In genomic region chr17:42679492-42680330, GRCh38 we compare ENCODE assay signal across 1 cellular context.
TF ChIP-seq lines count a peak whose summit lies in the region.

No MANE protein-coding gene starts in this region.

TF ChIP-seq in K562, 482 proteins besides CTCF, POLR2A, EP300 and RAD21 (continued from another document and continues in another):
- TF ChIP-seq CGGBP1 (CRISPR knock-in tag; IDR thresholded peaks at IDR 0.05) (no peak), MAZ (CRISPR knock-in tag; conservative IDR thresholded peaks at IDR 0.05 in 1 of 2, IDR thresholded peaks at IDR 0.05 in 1 of 2) (peak; percentile 54 to 55; a peak in 2 of 4 replicates), HINFP (tag; conservative IDR thresholded peaks at IDR 0.05; ENCODE audit: low read depth) (no peak), PHF20 (IDR thresholded peaks at IDR 0.05; ENCODE audit: partially characterized antibody) (no peak), FOXO4 (CRISPR knock-in tag; IDR thresholded peaks at IDR 0.05) (no peak), ARID2 (IDR thresholded peaks at IDR 0.05) (no peak), TRIM28 (IDR thresholded peaks at IDR 0.05) (no peak), SRSF3 (IDR thresholded peaks at IDR 0.05; ENCODE audit: insufficient read depth, low read length) (no peak), ZNF778 (CRISPR knock-in tag; IDR thresholded peaks at IDR 0.05) (no peak), ZNF124 (CRISPR knock-in tag; IDR thresholded peaks at IDR 0.05) (no peak), SMAD2 (IDR thresholded peaks at IDR 0.05; ENCODE audit: low read depth, low read length) (no peak), NFATC3 (IDR thresholded peaks at IDR 0.05) (no peak), KLF13 (tag; IDR thresholded peaks at IDR 0.05; ENCODE audit: borderline replicate concordance, low read depth) (no peak), MCM2 (IDR thresholded peaks at IDR 0.05; ENCODE audit: low read depth) (no peak), NR4A1 (CRISPR knock-in tag; IDR thresholded peaks at IDR 0.05) (no peak), NR4A1 (tag; IDR thresholded peaks at IDR 0.05) (0 out of 2 replicates have a peak, but pooled peaks have one; percentile 36), CEBPZ (IDR thresholded peaks at IDR 0.05; ENCODE audit: borderline replicate concordance, low read depth, low read length) (no peak), HNRNPH1 (optimal IDR thresholded peaks at IDR 0.05; ENCODE audit: low read depth, low read length) (no peak), XRCC4 (IDR thresholded peaks at IDR 0.05; ENCODE audit: extremely low read depth, insufficient read depth, insufficient read length) (no peak), ZHX1 (conservative IDR thresholded peaks at IDR 0.05; ENCODE audit: low read length) (0 out of 2 replicates have a peak, but pooled peaks have one; percentile 39), SMAD4 (CRISPR knock-in tag; conservative IDR thresholded peaks at IDR 0.05) (peak; percentile 61), NFYB (IDR thresholded peaks at IDR 0.05; ENCODE audit: extremely low read depth, insufficient read length) (no peak), MNT (conservative IDR thresholded peaks at IDR 0.05) (peak; percentile 31 to 73; a peak in 2 of 4 replicates), ZNF354B (CRISPR knock-in tag; IDR thresholded peaks at IDR 0.05) (no peak), TEAD1 (CRISPR knock-in tag; IDR thresholded peaks at IDR 0.05) (peak in 1 of 2 experiments; percentile 59; a peak in 1 of 4 replicates), GABPA (tag; conservative IDR thresholded peaks at IDR 0.05; ENCODE audit: low read depth) (0 out of 2 replicates have a peak, but pooled peaks have one; percentile 14), PTRF (tag; IDR thresholded peaks at IDR 0.05) (no peak), ZNF398 (CRISPR knock-in tag; IDR thresholded peaks at IDR 0.05) (no peak), RBM15 (IDR thresholded peaks at IDR 0.05; ENCODE audit: insufficient read depth, low read length) (no peak), CREM (IDR thresholded peaks at IDR 0.05; ENCODE audit: low read depth) (peak; percentile 49), ZBTB1 (CRISPR knock-in tag; IDR thresholded peaks at IDR 0.05; ENCODE audit: borderline replicate concordance, low read depth) (peak; percentile 85; the same call in 1 of the 2 replicates), ETV6 (IDR thresholded peaks at IDR 0.05; ENCODE audit: borderline replicate concordance in 1 of 2, low read depth in 2 of 2, low read length in 1 of 2) (no peak), ETV6 (CRISPR knock-in tag; IDR thresholded peaks at IDR 0.05; ENCODE audit: borderline replicate concordance) (peak; percentile 66; the same call in 1 of the 2 replicates), MAFG (tag; conservative IDR thresholded peaks at IDR 0.05) (no peak), ZNF512 (tag; IDR thresholded peaks at IDR 0.05) (no peak), STAT5A (IDR thresholded peaks at IDR 0.05; ENCODE audit: borderline replicate concordance, low read length) (no peak), CBX2 (IDR thresholded peaks at IDR 0.05; ENCODE audit: insufficient read depth, low read length, poor library complexity, severe bottlenecking) (no peak), CHCHD3 (CRISPR knock-in tag; IDR thresholded peaks at IDR 0.05) (no peak), CBX5 (IDR thresholded peaks at IDR 0.05; ENCODE audit: borderline replicate concordance, low read depth) (0 out of 2 replicates have a peak, but pooled peaks have one; percentile 14), ZC3H8 (IDR thresholded peaks at IDR 0.05) (no peak), IRF9 (tag; IDR thresholded peaks at IDR 0.05) (no peak), SRSF7 (optimal IDR thresholded peaks at IDR 0.05; ENCODE audit: low read depth, low read length) (no peak), MYNN (IDR thresholded peaks at IDR 0.05) (no peak), MYNN (CRISPR knock-in tag; IDR thresholded peaks at IDR 0.05) (no peak), ELK3 (CRISPR knock-in tag; IDR thresholded peaks at IDR 0.05) (no peak), NCOA1 (IDR thresholded peaks at IDR 0.05; ENCODE audit: low read depth) (no peak), ZNF280B (CRISPR knock-in tag; IDR thresholded peaks at IDR 0.05) (no peak), GATAD2B (IDR thresholded peaks at IDR 0.05; ENCODE audit: borderline replicate concordance) (0 out of 2 replicates have a peak, but pooled peaks have one; percentile 24), ZNF76 (CRISPR knock-in tag; IDR thresholded peaks at IDR 0.05; ENCODE audit: borderline replicate concordance) (no peak), NCOA6 (IDR thresholded peaks at IDR 0.05) (no peak)
